23 cellular contexts compared by ENCODE assay signal in the genomic region with DNA sequence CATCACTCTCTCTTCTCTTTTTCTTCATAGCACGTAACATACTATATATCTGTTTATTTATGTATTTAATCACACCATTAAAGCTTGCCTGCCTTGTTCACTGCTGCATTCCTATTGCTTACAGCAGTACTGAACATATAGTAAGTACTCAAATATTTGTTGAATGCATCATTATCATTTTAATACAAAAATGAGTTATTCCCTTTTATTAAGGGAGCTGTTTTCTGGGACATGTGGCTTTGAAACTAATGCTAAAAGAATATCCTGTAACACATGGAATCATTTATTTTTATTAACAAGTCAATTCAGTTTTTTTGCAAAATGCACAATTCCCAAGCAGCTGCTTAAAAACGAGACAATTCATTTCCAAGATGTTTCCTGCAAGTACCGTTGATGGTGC.
A peak's percentile ranks its signal among the peaks of the same experiment; 100 is the strongest.
DNase-seq lines count a peak whose midpoint lies in the region; ATAC-seq, FAIRE-seq and TF ChIP-seq lines count a peak whose summit lies in the region.
"Had no signal": no experiment of that assay in that cellular context is flagged by ENCODE, and none has a peak within 500 bp of the region (broad histone marks: within the 10 kb centered on the region; RNA-seq: fewer than 3 reads in every experiment).

No MANE protein-coding gene starts in this region.

- intact Hi-C loops in A673 (cut with micrococcal nuclease; ENCODE audit: unreplicated experiment): no loop called here

- H2AFZ ChIP-seq in fibroblast of lung (ENCODE audit: low read length): no peak overlapping the region

- H3K27ac ChIP-seq in fibroblast of lung (ENCODE audit: insufficient read depth, low read length): peak overlapping the region; percentile 61
- no peak overlapping the region for H3K27ac ChIP-seq in A673 (ENCODE audit: low read depth, low read length, poor library complexity, severe bottlenecking)
- H3K27ac ChIP-seq: C4-2B, SJCRH30 had no signal

- no peaks in the 10 kb centered on the region; the same call in 1 of the 2 replicates for H3K9me3 ChIP-seq in MG63
- no peaks in the 10 kb centered on the region for H3K9me3 ChIP-seq in fibroblast of lung (ENCODE audit: control insufficient read depth, insufficient read depth, low read depth, low read length)
- no peaks in the 10 kb centered on the region for H3K9me3 ChIP-seq in A673 (ENCODE audit: low read depth, low read length, poor library complexity, severe bottlenecking)
- H3K9me3 ChIP-seq: SJCRH30 had no signal

- FAIRE-seq in urothelium cell line (lab: Jason Lieb, UNC): no peak
- FAIRE-seq: GM19239, RCC 7860 had no signal

- peaks cover 2% of the 10 kb centered on the region for H3K4me1 Mint-ChIP-seq in activated CD4-positive, alpha-beta memory T cell treated with anti-CD3 and anti-CD28 coated beads, Interleukin-2, amount 10 ng/mL, durations not matched to agents 7 days and 5 days
- H3K4me1 Mint-ChIP-seq: CD8-positive, alpha-beta memory T cell had no signal

- H3K27me3 ChIP-seq in MG63: no peaks in the 10 kb centered on the region
- no peaks in the 10 kb centered on the region for H3K27me3 ChIP-seq in fibroblast of lung (ENCODE audit: control insufficient read depth, insufficient read depth, low read length)
- H3K27me3 ChIP-seq in A673 (replicated peaks; ENCODE audit: insufficient read depth, low read depth, low read length, poor library complexity): no peaks in the 10 kb centered on the region
- H3K27me3 ChIP-seq: SJCRH30 had no signal

- ATAC-seq in HG03039 (IDR thresholded peaks at IDR 0.05; ENCODE audit: unreplicated experiment): no peak

- H3K4me1 ChIP-seq in fibroblast of lung (ENCODE audit: control insufficient read depth, extremely low read depth, insufficient read depth, low read length): peaks cover 26% of the 10 kb centered on the region
- H3K4me1 ChIP-seq in A673 (ENCODE audit: insufficient read depth, low read length, poor library complexity, severe bottlenecking): peaks cover under 1% of the 10 kb centered on the region

- POLR2A ChIA-PET in A673 (lab: Charles Lee; ENCODE audit: low non-redundant PET): no interaction called here
- POLR2A ChIA-PET in activated CD4-positive, alpha-beta memory T cell treated with anti-CD3 and anti-CD28 coated beads, Interleukin-2, amount 10 ng/mL, durations not matched to agents 7 days and 5 days (lab: Charles Lee): no interaction called here

- H3K4me3 ChIP-seq in MG63 (no peak overlapping the region), fibroblast of lung (replicated peaks in 1 of 4; ENCODE audit: control extremely low read depth in 1 of 4, insufficient read depth in 1 of 4, low read depth in 3 of 4, low read length in 4 of 4) (no peak overlapping the region), A673 (ENCODE audit: low read depth, low read length, poor library complexity, severe bottlenecking) (no peak overlapping the region)
- H3K4me3 ChIP-seq: SJCRH30 had no signal

- BruUV-seq in A673 (replicated peaks; lab: Mats Ljungman, UMichigan): no TSS peak

- no peak overlapping the region for H3K9ac ChIP-seq in fibroblast of lung (ENCODE audit: insufficient read depth, low read length)

- peak overlapping the region; percentile 33 for H3K4me2 ChIP-seq in fibroblast of lung (ENCODE audit: extremely low read depth, insufficient read depth, low read length)

- H3K36me3 ChIP-seq in MG63: no peaks in the 10 kb centered on the region
- H3K36me3 ChIP-seq in fibroblast of lung (ENCODE audit: control insufficient read depth, insufficient read depth, low read length): no peaks in the 10 kb centered on the region
- H3K36me3 ChIP-seq in A673 (ENCODE audit: insufficient read depth, low read length, poor library complexity, severe bottlenecking): no peaks in the 10 kb centered on the region
- H3K36me3 ChIP-seq: SJCRH30 had no signal

- H3K27ac Mint-ChIP-seq in activated CD4-positive, alpha-beta memory T cell treated with anti-CD3 and anti-CD28 coated beads, Interleukin-2, amount 10 ng/mL, durations not matched to agents 7 days and 5 days: no peak overlapping the region
- H3K27ac Mint-ChIP-seq: CD8-positive, alpha-beta memory T cell; T-helper 1 cell treated with Interleukin-12 subunit alpha and Interleukin-12 subunit beta and Interleukin-4 antibody, amounts not matched to agents 30 μg/mL and 1 μg/mL, for 36 hours had no signal

- H4K20me1 ChIP-seq in fibroblast of lung (ENCODE audit: control insufficient read depth, extremely low read depth, insufficient read depth, low read length): no peaks in the 10 kb centered on the region

- no peaks in the 10 kb centered on the region for H3K27me3 Mint-ChIP-seq in activated CD4-positive, alpha-beta memory T cell treated with anti-CD3 and anti-CD28 coated beads, Interleukin-2, amount 10 ng/mL, durations not matched to agents 7 days and 5 days
- H3K27me3 Mint-ChIP-seq: CD8-positive, alpha-beta memory T cell had no signal

- CTCF ChIA-PET in A673 (lab: Charles Lee): no interaction called here
- CTCF ChIA-PET in activated CD4-positive, alpha-beta memory T cell treated with anti-CD3 and anti-CD28 coated beads, Interleukin-2, amount 10 ng/mL, durations not matched to agents 7 days and 5 days (lab: Charles Lee): no interaction called here

- no peak for TF ChIP-seq CTCF in fibroblast of lung (conservative IDR thresholded peaks at IDR 0.05 in 1 of 2, IDR thresholded peaks at IDR 0.05 in 1 of 2; ENCODE audit: low read depth in 1 of 2, low read length in 2 of 2)
- no peak for TF ChIP-seq CTCF in A673 (conservative IDR thresholded peaks at IDR 0.05; ENCODE audit: low read depth, low read length)

- no peaks in the 10 kb centered on the region for H3K79me2 ChIP-seq in fibroblast of lung (ENCODE audit: control insufficient read depth, insufficient read depth, low read length)

- no peak overlapping the region for H3K4me3 Mint-ChIP-seq in activated CD4-positive, alpha-beta memory T cell treated with anti-CD3 and anti-CD28 coated beads, Interleukin-2, amount 10 ng/mL, durations not matched to agents 7 days and 5 days
- H3K4me3 Mint-ChIP-seq: CD8-positive, alpha-beta memory T cell; T-helper 1 cell treated with Interleukin-12 subunit alpha and Interleukin-12 subunit beta and Interleukin-4 antibody, amounts not matched to agents 30 μg/mL and 1 μg/mL, for 36 hours had no signal

- H3K9me3 Mint-ChIP-seq in activated CD4-positive, alpha-beta memory T cell treated with anti-CD3 and anti-CD28 coated beads, Interleukin-2, amount 10 ng/mL, durations not matched to agents 7 days and 5 days: peaks cover 7% of the 10 kb centered on the region
- H3K9me3 Mint-ChIP-seq: T-helper 1 cell treated with Interleukin-12 subunit alpha and Interleukin-12 subunit beta and Interleukin-4 antibody, amounts not matched to agents 30 μg/mL and 1 μg/mL, for 36 hours had no signal

- DNase-seq in EL (peak; percentile 67), MG63 (peak; percentile 29), fibroblast of lung (ENCODE audit: low read depth in 2 of 2) (peak; percentile 39 to 44), urothelium cell line (ENCODE audit: low spot score) (no peak), A673 (ENCODE audit: low spot score) (no peak)
- DNase-seq in activated CD4-positive, alpha-beta memory T cell treated with anti-CD3 and anti-CD28 coated beads, Interleukin-2, amount 10 ng/mL, durations not matched to agents 7 days and 5 days: no peak
- DNase-seq: ACHN; AML-193; Calu3; CD8-positive, alpha-beta memory T cell; NCI-H1092 treated with DMSO at 0.1 percent for 48 hours; NCI-H1436 treated with DMSO at 0.1 percent for 48 hours; NCI-H1930; NCI-H226; NCI-H524; NCI-H774; NK-92 treated with Interleukin-12 subunit alpha and Interleukin-12 subunit beta, amount 100 ng/mL, for 24 hours; SJCRH30 had no signal

- no peaks in the 10 kb centered on the region for H3K36me3 Mint-ChIP-seq in activated CD4-positive, alpha-beta memory T cell treated with anti-CD3 and anti-CD28 coated beads, Interleukin-2, amount 10 ng/mL, durations not matched to agents 7 days and 5 days (ENCODE audit: low read depth)

Comparison
In these comparisons a context has a peak if more than half of its experiments do, and no peak if none do; other contexts are left out.
1. DNase-seq: peak in EL (single experiment), MG63 (single experiment) and fibroblast of lung (2 of 2); none in urothelium cell line (single experiment), A673 (single experiment) and activated CD4-positive, alpha-beta memory T cell treated with anti-CD3 and anti-CD28 coated beads, Interleukin-2, amount 10 ng/mL, durations not matched to agents 7 days and 5 days (single experiment).